8 cellular contexts compared by ENCODE assay signal in the genomic region with DNA sequence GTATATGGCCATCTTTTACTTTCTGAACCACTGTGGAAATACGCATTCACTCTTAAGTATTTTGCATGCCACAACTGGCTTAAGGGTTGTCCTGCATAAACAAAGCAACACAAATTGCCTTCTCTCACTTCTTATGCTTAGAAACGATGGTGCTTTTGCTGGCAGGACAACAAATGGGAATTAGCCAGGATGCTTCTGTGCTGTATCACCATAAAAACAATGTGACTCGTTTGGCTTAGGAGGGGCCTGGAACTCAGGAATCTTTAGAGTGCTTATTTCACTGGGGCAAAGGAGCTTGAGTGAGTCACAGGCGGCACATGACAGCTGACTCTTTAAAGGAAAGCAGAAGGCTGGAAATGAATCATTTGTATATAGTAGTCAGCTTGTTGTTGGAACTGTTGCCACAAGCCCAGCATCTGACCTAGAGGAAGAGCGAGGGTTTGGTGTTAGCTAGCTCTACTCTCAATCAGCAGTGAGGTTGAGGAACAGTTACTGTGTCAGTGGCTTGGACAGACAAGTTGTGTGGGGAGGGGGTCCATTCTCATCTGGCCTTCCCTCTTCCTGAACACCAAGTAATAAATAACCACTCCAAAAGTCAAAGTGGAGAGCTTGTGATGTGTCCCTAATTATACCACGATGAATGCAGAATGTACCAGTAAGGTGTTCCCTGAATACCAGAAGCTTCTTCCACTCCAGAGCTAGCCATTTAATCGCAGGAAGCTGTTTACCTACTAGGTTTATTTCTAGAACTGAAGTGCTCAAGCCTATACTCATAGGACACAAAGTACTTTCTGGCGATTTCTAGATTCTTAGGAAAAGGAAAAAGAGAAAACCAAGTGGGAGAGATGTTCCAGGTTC.
A peak's percentile ranks its signal among the peaks of the same experiment; 100 is the strongest.
DNase-seq lines count a peak whose midpoint lies in the region; ATAC-seq lines count a peak whose summit lies in the region.

No MANE protein-coding gene starts in this region.

- no peaks in the 10 kb centered on the region for H3K9me3 Mint-ChIP-seq in effector memory CD8-positive, alpha-beta T cell

- peak overlapping the region in 1 of 2 donors; percentile 22 for H3K27ac Mint-ChIP-seq in effector memory CD8-positive, alpha-beta T cell

- no peaks in the 10 kb centered on the region for H3K27me3 Mint-ChIP-seq in effector memory CD8-positive, alpha-beta T cell

- DNase-seq in AG08396 (ENCODE audit: low spot score) (peak; percentile 76), HT1080 (ENCODE audit: low read depth) (peak; percentile 100), Right ventricle myocardium inferior (ENCODE audit: missing footprints) (peak; percentile 67), posterior cingulate gyrus (peak in 7 of 10 donors; percentile 31 to 81 (median 57))
- DNase-seq in activated naive CD4-positive, alpha-beta T cell treated with anti-CD3 and anti-CD28 coated beads, Interleukin-2, amount 50 U/mL, for 16 hours: peak; percentile 29
- no peak for DNase-seq in effector memory CD8-positive, alpha-beta T cell

- H3K4me1 Mint-ChIP-seq in effector memory CD8-positive, alpha-beta T cell (ENCODE audit: low read depth in 2 of 2): peaks cover 0 to 5% of the 10 kb centered on the region in 2 donors

- peaks cover 15% of the 10 kb centered on the region for H3K36me3 Mint-ChIP-seq in effector memory CD8-positive, alpha-beta T cell (ENCODE audit: insufficient read depth)

- ATAC-seq in Right ventricle myocardium inferior: peak; percentile 95
- no peak for ATAC-seq in effector memory CD8-positive, alpha-beta T cell (replicated peaks)
- no peak for ATAC-seq in HG02852 (IDR thresholded peaks at IDR 0.05; ENCODE audit: unreplicated experiment)
- no peak for ATAC-seq in GM21390 (IDR thresholded peaks at IDR 0.05; ENCODE audit: unreplicated experiment)

- intact Hi-C loops in Right ventricle myocardium inferior (cut with DNase I): loop anchor here (2.0 kb wide), 1 partner anchor 292 kb away; a partner anchor contains a TSS
- intact Hi-C loops in posterior cingulate gyrus (cut with DNase I): no loop called here

- no peak overlapping the region for H3K4me3 Mint-ChIP-seq in effector memory CD8-positive, alpha-beta T cell

Comparison
In these comparisons a context has a peak if more than half of its experiments do, and no peak if none do; other contexts are left out.
1. DNase-seq: peak in AG08396 (single experiment), HT1080 (single experiment), activated naive CD4-positive, alpha-beta T cell treated with anti-CD3 and anti-CD28 coated beads, Interleukin-2, amount 50 U/mL, for 16 hours (single experiment), Right ventricle myocardium inferior (single experiment) and posterior cingulate gyrus (7 of 10); none in effector memory CD8-positive, alpha-beta T cell (0 of 3).